In the genomic region with DNA sequence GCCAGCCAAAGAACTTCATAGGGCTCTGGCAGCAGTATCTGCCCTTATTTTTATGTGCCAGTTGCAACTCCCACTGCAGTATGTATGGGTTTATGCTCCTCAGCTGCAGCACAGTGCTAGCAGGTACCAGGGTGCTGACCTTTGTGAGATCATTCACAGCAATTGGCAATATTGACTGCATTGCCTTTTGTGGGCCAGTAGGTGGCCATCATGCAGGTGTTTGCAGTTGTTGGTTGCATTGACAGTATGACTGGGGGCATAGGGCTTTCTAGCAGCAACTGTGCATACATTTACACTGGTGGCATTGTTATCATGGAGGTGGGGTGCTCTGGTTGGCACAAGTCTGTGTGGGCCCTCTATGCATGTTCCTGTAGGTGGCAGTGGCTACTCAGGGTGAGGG, we compare ENCODE assay signal across 26 cellular contexts. TPM values are rescaled to one million over a fixed set of nuclear protein-coding genes. Genes with fewer than 3 reads are reported as not detected.
DNase-seq lines count a peak whose midpoint lies in the region; ATAC-seq, FAIRE-seq and TF ChIP-seq lines count a peak whose summit lies in the region.
"Had no signal": no experiment of that assay in that cellular context is flagged by ENCODE, and none has a peak within 500 bp of the region (broad histone marks: within the 10 kb centered on the region; RNA-seq: fewer than 3 reads in every experiment).

No MANE protein-coding gene starts in this region.

- no peaks in the 10 kb centered on the region for H3K27me3 ChIP-seq in MM.1S (replicated peaks; ENCODE audit: insufficient read depth, low read length)
- no peaks in the 10 kb centered on the region for H3K27me3 ChIP-seq in lower lobe of right lung (ENCODE audit: low read depth)
- H3K27me3 ChIP-seq in small intestine (ENCODE audit: control insufficient read depth in 2 of 2, insufficient read depth in 2 of 2, low read length in 2 of 2) = no peaks in the 10 kb centered on the region
- H3K27me3 ChIP-seq: transverse colon had no signal

- no peak overlapping the region for H2AFZ ChIP-seq in MM.1S (ENCODE audit: low read length)

- intact Hi-C loops in lower lobe of right lung (cut with DNase I) = no loop called here

- no peak overlapping the region for H3K9ac ChIP-seq in MM.1S (ENCODE audit: low read length)

- no peaks in the 10 kb centered on the region for H3K79me2 ChIP-seq in MM.1S (ENCODE audit: low read length)

- no peaks in the 10 kb centered on the region for H3K4me1 ChIP-seq in MM.1S (ENCODE audit: low read length)
- no peaks in the 10 kb centered on the region for H3K4me1 ChIP-seq in lower lobe of right lung
- H3K4me1 ChIP-seq in small intestine (ENCODE audit: control insufficient read depth in 2 of 2, insufficient read depth in 1 of 2, low read depth in 1 of 2, low read length in 1 of 2) = no peaks in the 10 kb centered on the region
- H3K4me1 ChIP-seq: stomach, transverse colon had no signal

- no peaks in the 10 kb centered on the region for H3K27me3 Mint-ChIP-seq in endothelial cell (ENCODE audit: unreplicated experiment)
- H3K27me3 Mint-ChIP-seq: activated naive CD8-positive, alpha-beta T cell treated with anti-CD3 and anti-CD28 coated beads, Interleukin-2, amount 50 U/mL, for 24 hours; brain had no signal

- H3K9me3 ChIP-seq in MM.1S (replicated peaks; ENCODE audit: insufficient read depth, low read length) = no peaks in the 10 kb centered on the region
- no peaks in the 10 kb centered on the region for H3K9me3 ChIP-seq in lower lobe of right lung
- H3K9me3 ChIP-seq in small intestine (ENCODE audit: control insufficient read depth, low read depth) = no peaks in the 10 kb centered on the region
- H3K9me3 ChIP-seq: transverse colon had no signal

- no peak overlapping the region for H3K4me3 Mint-ChIP-seq in endothelial cell (ENCODE audit: unreplicated experiment)
- H3K4me3 Mint-ChIP-seq: activated naive CD8-positive, alpha-beta T cell treated with anti-CD3 and anti-CD28 coated beads, Interleukin-2, amount 50 U/mL, for 24 hours; brain; IgD-negative memory B cell; naive B cell; T-cell had no signal

- no peak for ATAC-seq in lower lobe of right lung
- ATAC-seq in HG03571 (IDR thresholded peaks at IDR 0.05; ENCODE audit: unreplicated experiment) = no peak
- no peak for ATAC-seq in HG03175 (IDR thresholded peaks at IDR 0.05; ENCODE audit: unreplicated experiment)
- ATAC-seq: activated naive CD8-positive, alpha-beta T cell treated with anti-CD3 and anti-CD28 coated beads, Interleukin-2, amount 50 U/mL, for 24 hours; Right ventricle myocardium inferior; T-cell had no signal

- no peaks in the 10 kb centered on the region for H3K9me3 Mint-ChIP-seq in endothelial cell (ENCODE audit: unreplicated experiment)

- no peaks in the 10 kb centered on the region for H4K20me1 ChIP-seq in MM.1S (ENCODE audit: insufficient read depth, low read length)

- no peak overlapping the region for H3K27ac Mint-ChIP-seq in endothelial cell (ENCODE audit: unreplicated experiment)
- H3K27ac Mint-ChIP-seq: activated naive CD8-positive, alpha-beta T cell treated with anti-CD3 and anti-CD28 coated beads, Interleukin-2, amount 50 U/mL, for 24 hours; brain; IgD-negative memory B cell; naive B cell; T-cell had no signal

- FAIRE-seq in small intestine (lab: Jason Lieb, UNC) = no peak
- FAIRE-seq: GM18507 had no signal

- no peak overlapping the region for H3K27ac ChIP-seq in MM.1S (ENCODE audit: low read length)
- H3K27ac ChIP-seq in lower lobe of right lung = no peak overlapping the region
- no peak overlapping the region for H3K27ac ChIP-seq in small intestine (ENCODE audit: low read depth in 1 of 2, low read length in 1 of 2)
- H3K27ac ChIP-seq: stomach, transverse colon had no signal

- no peak for DNase-seq in MM.1S
- DNase-seq in endothelial cell (ENCODE audit: low spot score) = no peak
- DNase-seq in lower lobe of right lung = no peak
- no peak for DNase-seq in small intestine
- DNase-seq: activated CD8-positive, alpha-beta memory T cell treated with anti-CD3 and anti-CD28 coated beads, Interleukin-2, amount 50 U/mL, for 4 hours; activated naive CD8-positive, alpha-beta T cell treated with anti-CD3 and anti-CD28 coated beads, Interleukin-2, amount 50 U/mL, for 24 hours; AML-193; foreskin fibroblast; kidney glomerular epithelial cell; mesenchymal stem cell; naive B cell; NCI-H2029; NCI-H510A; retina; stimulated activated CD4-positive, alpha-beta T cell treated with anti-CD3 and anti-CD28 coated beads, Interleukin-4, amount 100 ng/mL, for 4 hours; stomach; T-cell; transverse colon had no signal

- no peaks in the 10 kb centered on the region for H3K4me1 Mint-ChIP-seq in endothelial cell (ENCODE audit: unreplicated experiment)
- H3K4me1 Mint-ChIP-seq: activated naive CD8-positive, alpha-beta T cell treated with anti-CD3 and anti-CD28 coated beads, Interleukin-2, amount 50 U/mL, for 24 hours; brain; naive B cell had no signal

- H3K36me3 Mint-ChIP-seq in endothelial cell (ENCODE audit: low read depth, unreplicated experiment) = peaks cover 11% of the 10 kb centered on the region

- no peak overlapping the region for H3K4me2 ChIP-seq in MM.1S (ENCODE audit: low read depth, low read length)

- H3K9me2 ChIP-seq in MM.1S (replicated peaks; ENCODE audit: insufficient read depth, low read length) = no peaks in the 10 kb centered on the region

- no peaks in the 10 kb centered on the region for H3K36me3 ChIP-seq in MM.1S (replicated peaks; ENCODE audit: insufficient read depth, low read length)
- no peaks in the 10 kb centered on the region for H3K36me3 ChIP-seq in lower lobe of right lung
- H3K36me3 ChIP-seq in small intestine (ENCODE audit: control insufficient read depth in 2 of 2, insufficient read depth in 2 of 2, low read length in 2 of 2) = no peaks in the 10 kb centered on the region
- H3K36me3 ChIP-seq: stomach, transverse colon had no signal

- H3F3A ChIP-seq in MM.1S (ENCODE audit: insufficient read depth, low read length) = no peaks in the 10 kb centered on the region

- H3K4me3 ChIP-seq in GM12875 (ENCODE audit: low read depth, low read length) (no peak overlapping the region), MM.1S (ENCODE audit: low read length) (no peak overlapping the region), lower lobe of right lung (no peak overlapping the region), small intestine (ENCODE audit: low read depth in 1 of 2, low read length in 2 of 2) (no peak overlapping the region)
- H3K4me3 ChIP-seq: stomach, transverse colon had no signal

- TF ChIP-seq CTCF in GM12875 (IDR thresholded peaks at IDR 0.05; ENCODE audit: borderline replicate concordance, insufficient read depth, low read depth, low read length) (peak; percentile 30; the same call in 1 of the 2 replicates), MM.1S (IDR thresholded peaks at IDR 0.05; ENCODE audit: low read length) (0 out of 2 replicates have a peak, but pooled peaks have one; percentile 6), endothelial cell (IDR thresholded peaks at IDR 0.05; ENCODE audit: unreplicated experiment) (peak; percentile 35), lower lobe of right lung (IDR thresholded peaks at IDR 0.05) (peak; percentile 5)

RNA-seq across cellular contexts. Expression of a gene that starts 42.5 kb away (rescaled TPM):
- total RNA-seq in endothelial cell (ENCODE audit: unreplicated experiment) (4.0 TPM), lower lobe of right lung (6.1 TPM)
- polyA plus RNA-seq in small intestine = 1 to 10 TPM; 1.3 to 2.8 (median 1.9) TPM
- total RNA-seq: osteoblast had no signal
